Comparison of ENCODE assay signal across 9 cellular contexts in the genomic region with DNA sequence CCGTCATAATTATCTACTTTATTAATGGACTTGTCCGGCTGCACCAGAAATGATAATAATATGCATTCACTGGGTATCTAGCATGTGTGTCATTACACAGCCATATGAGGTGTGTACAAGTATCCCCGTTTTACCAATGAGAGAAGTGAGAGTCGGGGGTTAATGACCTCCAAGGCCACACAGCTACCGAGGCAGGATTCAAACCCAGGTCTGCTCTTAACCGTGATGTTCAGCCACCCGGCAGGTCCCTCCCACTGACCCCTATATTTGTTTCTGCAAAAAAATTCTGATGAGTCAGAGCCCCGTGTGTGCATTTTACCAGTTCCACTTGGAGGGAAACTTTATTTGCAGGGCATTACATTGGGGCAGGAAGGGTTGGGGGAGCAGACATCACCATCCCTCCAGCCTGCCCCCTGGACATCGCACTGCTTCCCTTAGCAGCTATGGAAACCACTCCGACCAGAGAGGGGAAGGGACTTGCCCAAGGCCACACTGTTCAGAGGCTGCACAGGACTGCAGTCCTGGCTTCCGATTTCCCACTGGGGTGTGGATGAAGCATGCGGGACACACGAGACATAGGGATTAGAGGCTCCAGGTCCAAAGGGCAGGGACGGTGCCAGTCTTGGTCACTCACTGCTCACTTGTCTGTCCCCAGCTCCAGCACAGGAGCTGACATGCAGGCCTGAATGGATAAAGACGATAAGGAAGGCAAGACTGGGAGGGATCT. TPM values are rescaled to one million over a fixed set of nuclear protein-coding genes. Genes with fewer than 3 reads are reported as not detected.
DNase-seq lines count a peak whose midpoint lies in the region; ATAC-seq and TF ChIP-seq lines count a peak whose summit lies in the region.
"Had no signal": no experiment of that assay in that cellular context is flagged by ENCODE, and none has a peak within 500 bp of the region (broad histone marks: within the 10 kb centered on the region; RNA-seq: fewer than 3 reads in every experiment).

No MANE protein-coding gene starts in this region.

- H3K9ac ChIP-seq in neural progenitor cell, result no peak overlapping the region

- H3K4me1 Mint-ChIP-seq in activated naive CD8-positive, alpha-beta T cell treated with anti-CD3 and anti-CD28 coated beads, Interleukin-2, amount 10 ng/mL, durations not matched to agents 7 days and 5 days, result peaks cover 19% of the 10 kb centered on the region
- peaks cover 47% of the 10 kb centered on the region for H3K4me1 Mint-ChIP-seq in neural progenitor cell

- H3K9me3 ChIP-seq in neural progenitor cell (ENCODE audit: low read depth), result no peaks in the 10 kb centered on the region

- peak overlapping the region; percentile 77 for H3K4me3 Mint-ChIP-seq in activated naive CD8-positive, alpha-beta T cell treated with anti-CD3 and anti-CD28 coated beads, Interleukin-2, amount 10 ng/mL, durations not matched to agents 7 days and 5 days
- peak overlapping the region; percentile 63 for H3K4me3 Mint-ChIP-seq in neural progenitor cell

- peaks cover 6% of the 10 kb centered on the region for H3F3A ChIP-seq in neural progenitor cell (ENCODE audit: low read depth)

- peak; percentile 19 for ATAC-seq in HG03066 (IDR thresholded peaks at IDR 0.05; ENCODE audit: low read depth, unreplicated experiment)
- ATAC-seq in activated naive CD8-positive, alpha-beta T cell treated with anti-CD3 and anti-CD28 coated beads, Interleukin-2, amount 10 ng/mL, durations not matched to agents 7 days and 5 days (ENCODE audit: low read depth), result no peak

- peak overlapping the region; percentile 85 for H3K27ac Mint-ChIP-seq in activated naive CD8-positive, alpha-beta T cell treated with anti-CD3 and anti-CD28 coated beads, Interleukin-2, amount 10 ng/mL, durations not matched to agents 7 days and 5 days
- H3K27ac Mint-ChIP-seq in neural progenitor cell, result peak overlapping the region; percentile 31

- H3K4me2 ChIP-seq in neural progenitor cell, result peak overlapping the region; percentile 2

- no peaks in the 10 kb centered on the region for H3K36me3 Mint-ChIP-seq in activated naive CD8-positive, alpha-beta T cell treated with anti-CD3 and anti-CD28 coated beads, Interleukin-2, amount 10 ng/mL, durations not matched to agents 7 days and 5 days
- no peaks in the 10 kb centered on the region for H3K36me3 Mint-ChIP-seq in neural progenitor cell

- no peaks in the 10 kb centered on the region for H3K27me3 Mint-ChIP-seq in activated naive CD8-positive, alpha-beta T cell treated with anti-CD3 and anti-CD28 coated beads, Interleukin-2, amount 10 ng/mL, durations not matched to agents 7 days and 5 days
- peaks cover 10% of the 10 kb centered on the region for H3K27me3 Mint-ChIP-seq in neural progenitor cell (ENCODE audit: insufficient read depth, low read depth)

- H3K27me3 ChIP-seq in neural progenitor cell, result no peaks in the 10 kb centered on the region

- DNase-seq in GM12865 (ENCODE audit: low read depth) (peak; percentile 74), neural progenitor cell (ENCODE audit: low spot score) (no peak), head of caudate nucleus (no peak), KG1 (lab: John Stamatoyannopoulos, UW) (no peak), glomerular visceral epithelial cell (ENCODE audit: extremely low spot score) (no peak), ACHN (no peak)
- no peak for DNase-seq in activated naive CD8-positive, alpha-beta T cell treated with anti-CD3 and anti-CD28 coated beads, Interleukin-2, amount 10 ng/mL, durations not matched to agents 7 days and 5 days
- DNase-seq: NCI-H2029 treated with DMSO at 0.1 percent for 48 hours had no signal

- in situ Hi-C loops in ACHN (cut with HindIII; ENCODE audit: low pct_ligation_motif_present, low pct_unique_long_range_greater_than_20kb, low sequenced_read_pairs), result no loop called here

- H3K36me3 ChIP-seq in neural progenitor cell, result no peaks in the 10 kb centered on the region

- intact Hi-C loops in head of caudate nucleus (cut with DNase I), result no loop called here

- POLR2A ChIA-PET in activated naive CD8-positive, alpha-beta T cell treated with anti-CD3 and anti-CD28 coated beads, Interleukin-2, amount 10 ng/mL, durations not matched to agents 7 days and 5 days (lab: Charles Lee), result interaction anchor here (1.1 kb wide), 1 partner anchor 8 kb away, joined by 3 read pairs; no protein-coding TSS in a partner anchor

- no peak overlapping the region for H2AFZ ChIP-seq in neural progenitor cell (replicated peaks)

- no peaks in the 10 kb centered on the region for H3K79me2 ChIP-seq in neural progenitor cell (ENCODE audit: low read depth)

- H3K27ac ChIP-seq in neural progenitor cell, result no peak overlapping the region

- no peaks in the 10 kb centered on the region for H4K20me1 ChIP-seq in neural progenitor cell (ENCODE audit: low read depth)

- H3K4me1 ChIP-seq in neural progenitor cell, result peaks cover 22% of the 10 kb centered on the region

- no peaks in the 10 kb centered on the region for H3K9me3 Mint-ChIP-seq in activated naive CD8-positive, alpha-beta T cell treated with anti-CD3 and anti-CD28 coated beads, Interleukin-2, amount 10 ng/mL, durations not matched to agents 7 days and 5 days
- H3K9me3 Mint-ChIP-seq in neural progenitor cell, result no peaks in the 10 kb centered on the region

- TF ChIP-seq CTCF in GM12865 (IDR thresholded peaks at IDR 0.05; ENCODE audit: insufficient read depth, low read depth, low read length, missing control alignments) (no peak), neural progenitor cell (IDR thresholded peaks at IDR 0.05) (no peak)

- H3K4me3 ChIP-seq in GM12865 (ENCODE audit: low read depth, low read length) (peak overlapping the region; percentile 10), neural progenitor cell (no peak overlapping the region)

RNA-seq across cellular contexts. Expression of a gene that starts 10.1 kb away (rescaled TPM):
- total RNA-seq in activated naive CD8-positive, alpha-beta T cell treated with anti-CD3 and anti-CD28 coated beads, Interleukin-2, amount 10 ng/mL, durations not matched to agents 7 days and 5 days, result 1 to 10 TPM; 4.5 to 5.6 TPM
- 15.4 and 47.4 TPM in 2 replicates for total RNA-seq in neural progenitor cell (ENCODE audit: low replicate concordance)

RNA-seq across cellular contexts. Expression of a gene that starts 46.4 kb away (rescaled TPM):
- total RNA-seq in activated naive CD8-positive, alpha-beta T cell treated with anti-CD3 and anti-CD28 coated beads, Interleukin-2, amount 10 ng/mL, durations not matched to agents 7 days and 5 days, result 10 to 100 TPM; 12.0 to 13.4 TPM
- 32.7 and 44.8 TPM in 2 replicates for total RNA-seq in neural progenitor cell (ENCODE audit: low replicate concordance)
